31 cellular contexts compared by ENCODE assay signal in genomic region chr4:159780196-159780922, GRCh38.
DNase-seq lines count a peak whose midpoint lies in the region; ATAC-seq and TF ChIP-seq lines count a peak whose summit lies in the region.
"Had no signal": no experiment of that assay in that cellular context is flagged by ENCODE, and none has a peak within 500 bp of the region (broad histone marks: within the 10 kb centered on the region; RNA-seq: fewer than 3 reads in every experiment).

No MANE protein-coding gene starts in this region.

- H3K27ac ChIP-seq in A673 (ENCODE audit: low read depth, low read length, poor library complexity, severe bottlenecking) (peak overlapping the region; percentile 99), SK-N-MC (peak overlapping the region; percentile 98)
- H3K27ac ChIP-seq: 22Rv1; A549; BLaER1; BLaER1 treated with 17β-estradiol and CSF1 and Interleukin-3, amounts not matched to agents 10 nM and 100 nM; C4-2B had no signal

- H3K9me3 Mint-ChIP-seq in activated T-cell treated with anti-CD3 and anti-CD28 coated beads, Interleukin-2, amount 50 U/mL, for 24 hours, result peaks cover 3% of the 10 kb centered on the region
- H3K9me3 Mint-ChIP-seq: CD4-positive, alpha-beta T cell had no signal

- TSS peak; percentile 88 for BruUV-seq in A673 (replicated peaks; lab: Mats Ljungman, UMichigan)

- no peaks in the 10 kb centered on the region for H3K27me3 ChIP-seq in A673 (replicated peaks; ENCODE audit: insufficient read depth, low read depth, low read length, poor library complexity)
- H3K27me3 ChIP-seq: BE2C; BLaER1; BLaER1 treated with 17β-estradiol and CSF1 and Interleukin-3, amounts not matched to agents 10 nM and 100 nM had no signal

- POLR2A ChIA-PET in A673 (lab: Charles Lee; ENCODE audit: low non-redundant PET), result interaction anchor here (0.5 to 0.6 kb wide), 2 partner anchors 347 to 519 kb away, joined by 3 read pairs; no protein-coding TSS in a partner anchor

- CTCF ChIA-PET in A673 (lab: Charles Lee), result interaction anchor here (0.7 to 1.0 kb wide), 2 partner anchors 103 to 1801 kb away, joined by 4 to 9 read pairs; no protein-coding TSS in a partner anchor

- intact Hi-C loops in A673 (cut with micrococcal nuclease; ENCODE audit: unreplicated experiment) (loop anchor here (10.0 kb wide), 1 partner anchor 114 kb away; no protein-coding TSS in a partner anchor), Right ventricle myocardium inferior (cut with DNase I) (no loop called here)

- TF ChIP-seq CTCF in A673 (conservative IDR thresholded peaks at IDR 0.05; ENCODE audit: low read depth, low read length), result no peak

- H3K27me3 Mint-ChIP-seq in activated T-cell treated with anti-CD3 and anti-CD28 coated beads, Interleukin-2, amount 50 U/mL, for 24 hours, result no peaks in the 10 kb centered on the region
- H3K27me3 Mint-ChIP-seq: B cell; CD4-positive, alpha-beta memory T cell; CD4-positive, alpha-beta T cell; CD4-positive, CD25-positive, alpha-beta regulatory T cell; CD8-positive, alpha-beta memory T cell had no signal

- H3K9me3 ChIP-seq in A673 (ENCODE audit: low read depth, low read length, poor library complexity, severe bottlenecking) (peaks cover 5% of the 10 kb centered on the region), SK-N-MC (ENCODE audit: low read depth, low read length) (0 out of 2 replicates have a peak, but pooled peaks cover 5% of the 10 kb centered on the region)
- H3K9me3 ChIP-seq: A549; BE2C; BLaER1; BLaER1 treated with 17β-estradiol and CSF1 and Interleukin-3, amounts not matched to agents 10 nM and 100 nM; Caco-2 had no signal

- H3K4me1 ChIP-seq in A673 (ENCODE audit: insufficient read depth, low read length, poor library complexity, severe bottlenecking), result peaks cover 44% of the 10 kb centered on the region
- H3K4me1 ChIP-seq: A549; BE2C; BLaER1; BLaER1 treated with 17β-estradiol and CSF1 and Interleukin-3, amounts not matched to agents 10 nM and 100 nM; Caco-2 had no signal

- no peak overlapping the region for H3K4me3 Mint-ChIP-seq in activated T-cell treated with anti-CD3 and anti-CD28 coated beads, Interleukin-2, amount 50 U/mL, for 24 hours
- H3K4me3 Mint-ChIP-seq: B cell; CD14-positive monocyte; CD4-positive, alpha-beta memory T cell; CD4-positive, alpha-beta T cell; CD4-positive, CD25-positive, alpha-beta regulatory T cell; CD8-positive, alpha-beta memory T cell; CD8-positive, alpha-beta T cell had no signal

- H3K27ac Mint-ChIP-seq in activated T-cell treated with anti-CD3 and anti-CD28 coated beads, Interleukin-2, amount 50 U/mL, for 24 hours, result no peak overlapping the region
- H3K27ac Mint-ChIP-seq: B cell; CD14-positive monocyte; CD4-positive, alpha-beta memory T cell; CD4-positive, alpha-beta T cell; CD4-positive, CD25-positive, alpha-beta regulatory T cell; CD8-positive, alpha-beta memory T cell; CD8-positive, alpha-beta T cell had no signal

- H3K9ac ChIP-seq in SK-N-MC (ENCODE audit: insufficient read length), result peak overlapping the region; percentile 70
- H3K9ac ChIP-seq: BLaER1; BLaER1 treated with 17β-estradiol and CSF1 and Interleukin-3, amounts not matched to agents 10 nM and 100 nM had no signal

- peaks cover 3% of the 10 kb centered on the region for H3K36me3 ChIP-seq in A673 (ENCODE audit: insufficient read depth, low read length, poor library complexity, severe bottlenecking)
- peaks cover 34% of the 10 kb centered on the region for H3K36me3 ChIP-seq in SK-N-MC (ENCODE audit: insufficient read depth, low read length)
- H3K36me3 ChIP-seq: BE2C; BLaER1; BLaER1 treated with 17β-estradiol and CSF1 and Interleukin-3, amounts not matched to agents 10 nM and 100 nM had no signal

- no peak overlapping the region for H3K4me3 ChIP-seq in A673 (ENCODE audit: low read depth, low read length, poor library complexity, severe bottlenecking)
- peak overlapping the region; percentile 52 for H3K4me3 ChIP-seq in SK-N-MC
- H3K4me3 ChIP-seq: A549; BLaER1; BLaER1 treated with 17β-estradiol and CSF1 and Interleukin-3, amounts not matched to agents 10 nM and 100 nM had no signal

- DNase-seq in A673 (ENCODE audit: low spot score), result peak; percentile 94
- DNase-seq in SK-N-MC (ENCODE audit: low read depth, low spot score), result peak; percentile 97
- no peak for DNase-seq in Right ventricle myocardium inferior (ENCODE audit: missing footprints)
- DNase-seq in activated T-cell treated with anti-CD3 and anti-CD28 coated beads, Interleukin-2, amount 50 U/mL, for 24 hours, result no peak
- DNase-seq: 8988T; ACHN; AML-193; BE2C; C1 segment of cervical spinal cord; Caco-2; Calu3; CD4-positive, alpha-beta memory T cell; CD4-positive, alpha-beta T cell; CD4-positive, CD25-positive, alpha-beta regulatory T cell; CD8-positive, alpha-beta memory T cell; CD8-positive, alpha-beta T cell; COR-L47; DMS 273 treated with DMSO at 0.1 percent for 48 hours; DMS153; DMS53; DMS79; DMS79 treated with DMSO at 0.1 percent for 48 hours; DND-41; EL had no signal

- H3K36me3 Mint-ChIP-seq in activated T-cell treated with anti-CD3 and anti-CD28 coated beads, Interleukin-2, amount 50 U/mL, for 24 hours (ENCODE audit: low read depth), result no peaks in the 10 kb centered on the region
- H3K36me3 Mint-ChIP-seq: CD14-positive monocyte; CD4-positive, alpha-beta memory T cell; CD4-positive, CD25-positive, alpha-beta regulatory T cell; CD8-positive, alpha-beta memory T cell; CD8-positive, alpha-beta T cell had no signal

- ATAC-seq in Right ventricle myocardium inferior, result no peak
- ATAC-seq: A549; CD8-positive, alpha-beta T cell had no signal

- H3K4me1 Mint-ChIP-seq in activated T-cell treated with anti-CD3 and anti-CD28 coated beads, Interleukin-2, amount 50 U/mL, for 24 hours (ENCODE audit: low read depth), result no peaks in the 10 kb centered on the region
- H3K4me1 Mint-ChIP-seq: B cell; CD14-positive monocyte; CD4-positive, alpha-beta memory T cell; CD4-positive, CD25-positive, alpha-beta regulatory T cell; CD8-positive, alpha-beta memory T cell had no signal

Comparison
In these comparisons a context has a peak if more than half of its experiments do, and no peak if none do; other contexts are left out.
1. DNase-seq: peak in A673 (single experiment) and SK-N-MC (single experiment); none in Right ventricle myocardium inferior (single experiment) and activated T-cell treated with anti-CD3 and anti-CD28 coated beads, Interleukin-2, amount 50 U/mL, for 24 hours (single experiment).